Comparison of ENCODE assay signal across 2 cellular contexts in the genomic region with DNA sequence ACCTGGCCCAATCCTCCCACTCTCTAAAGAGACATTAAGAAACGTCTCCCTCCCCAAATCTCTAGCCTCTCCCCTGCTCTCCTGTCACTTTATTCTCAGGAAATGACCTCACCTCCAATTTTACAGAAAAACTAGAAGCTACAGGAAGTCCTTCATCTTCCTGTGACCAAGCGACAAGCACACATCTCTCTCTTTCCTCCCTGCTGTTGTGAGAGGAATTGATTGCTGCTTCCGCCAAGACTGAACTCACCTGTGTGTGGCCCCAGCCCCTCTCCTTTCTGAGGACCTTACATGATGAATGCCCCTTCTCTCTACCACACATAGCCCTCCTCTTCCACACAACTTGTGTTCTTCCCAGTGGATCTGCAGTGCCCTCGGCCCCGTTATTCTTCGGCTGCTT.
TF ChIP-seq lines count a peak whose summit lies in the region.

No MANE protein-coding gene starts in this region.

TF ChIP-seq in IMR-90, 13 proteins besides CTCF, POLR2A, EP300 and RAD21:
- no peak for TF ChIP-seq FOS (IDR thresholded peaks at IDR 0.05; ENCODE audit: low read depth, low read length)
- TF ChIP-seq MXI1 (IDR thresholded peaks at IDR 0.05; ENCODE audit: borderline replicate concordance, low read depth, low read length), result no peak
- no peak for TF ChIP-seq SMC3 (IDR thresholded peaks at IDR 0.05; ENCODE audit: low read depth, low read length)
- TF ChIP-seq, protein P1, sequence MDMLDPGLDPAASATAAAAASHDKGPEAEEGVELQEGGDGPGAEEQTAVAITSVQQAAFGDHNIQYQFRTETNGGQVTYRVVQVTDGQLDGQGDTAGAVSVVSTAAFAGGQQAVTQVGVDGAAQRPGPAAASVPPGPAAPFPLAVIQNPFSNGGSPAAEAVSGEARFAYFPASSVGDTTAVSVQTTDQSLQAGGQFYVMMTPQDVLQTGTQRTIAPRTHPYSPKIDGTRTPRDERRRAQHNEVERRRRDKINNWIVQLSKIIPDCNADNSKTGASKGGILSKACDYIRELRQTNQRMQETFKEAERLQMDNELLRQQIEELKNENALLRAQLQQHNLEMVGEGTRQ (IDR thresholded peaks at IDR 0.05; ENCODE audit: low read depth, low read length), result no peak
- TF ChIP-seq MAZ (IDR thresholded peaks at IDR 0.05; ENCODE audit: borderline replicate concordance, low read depth, low read length), result no peak
- no peak for TF ChIP-seq RFX5 (IDR thresholded peaks at IDR 0.05; ENCODE audit: low read depth, low read length)
- no peak for TF ChIP-seq RCOR1 (IDR thresholded peaks at IDR 0.05; ENCODE audit: insufficient replicate concordance, low read length)
- no peak for TF ChIP-seq CHD1 (IDR thresholded peaks at IDR 0.05; ENCODE audit: low read depth, low read length)
- TF ChIP-seq MAFK (IDR thresholded peaks at IDR 0.05; ENCODE audit: low read depth, low read length), result no peak
- no peak for TF ChIP-seq CEBPB (IDR thresholded peaks at IDR 0.05; ENCODE audit: low read depth, low read length)
- TF ChIP-seq NFE2L2 (IDR thresholded peaks at IDR 0.05; ENCODE audit: low read depth, low read length), result no peak

TF ChIP-seq in SK-N-SH treated with all-trans-retinoic acid at 6 μM for 48 hours, 23 proteins besides CTCF, POLR2A, EP300 and RAD21:
- TF ChIP-seq, protein P2, sequence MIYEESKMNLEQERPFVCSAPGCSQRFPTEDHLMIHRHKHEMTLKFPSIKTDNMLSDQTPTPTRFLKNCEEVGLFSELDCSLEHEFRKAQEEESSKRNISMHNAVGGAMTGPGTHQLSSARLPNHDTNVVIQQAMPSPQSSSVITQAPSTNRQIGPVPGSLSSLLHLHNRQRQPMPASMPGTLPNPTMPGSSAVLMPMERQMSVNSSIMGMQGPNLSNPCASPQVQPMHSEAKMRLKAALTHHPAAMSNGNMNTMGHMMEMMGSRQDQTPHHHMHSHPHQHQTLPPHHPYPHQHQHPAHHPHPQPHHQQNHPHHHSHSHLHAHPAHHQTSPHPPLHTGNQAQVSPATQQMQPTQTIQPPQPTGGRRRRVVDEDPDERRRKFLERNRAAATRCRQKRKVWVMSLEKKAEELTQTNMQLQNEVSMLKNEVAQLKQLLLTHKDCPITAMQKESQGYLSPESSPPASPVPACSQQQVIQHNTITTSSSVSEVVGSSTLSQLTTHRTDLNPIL (CRISPR knock-in tag; IDR thresholded peaks at IDR 0.05; ENCODE audit: low read depth), result no peak
- TF ChIP-seq PPARA (CRISPR knock-in tag; IDR thresholded peaks at IDR 0.05; ENCODE audit: borderline replicate concordance), result no peak
- no peak for TF ChIP-seq BACH2 (CRISPR knock-in tag; IDR thresholded peaks at IDR 0.05; ENCODE audit: borderline replicate concordance)
TF ChIP-seq in SK-N-SH treated with all-trans-retinoic acid at 6 μM for 48 hours: peak in this region for 0.
